ENCODE assay signal across 9 cellular contexts in the genomic region with DNA sequence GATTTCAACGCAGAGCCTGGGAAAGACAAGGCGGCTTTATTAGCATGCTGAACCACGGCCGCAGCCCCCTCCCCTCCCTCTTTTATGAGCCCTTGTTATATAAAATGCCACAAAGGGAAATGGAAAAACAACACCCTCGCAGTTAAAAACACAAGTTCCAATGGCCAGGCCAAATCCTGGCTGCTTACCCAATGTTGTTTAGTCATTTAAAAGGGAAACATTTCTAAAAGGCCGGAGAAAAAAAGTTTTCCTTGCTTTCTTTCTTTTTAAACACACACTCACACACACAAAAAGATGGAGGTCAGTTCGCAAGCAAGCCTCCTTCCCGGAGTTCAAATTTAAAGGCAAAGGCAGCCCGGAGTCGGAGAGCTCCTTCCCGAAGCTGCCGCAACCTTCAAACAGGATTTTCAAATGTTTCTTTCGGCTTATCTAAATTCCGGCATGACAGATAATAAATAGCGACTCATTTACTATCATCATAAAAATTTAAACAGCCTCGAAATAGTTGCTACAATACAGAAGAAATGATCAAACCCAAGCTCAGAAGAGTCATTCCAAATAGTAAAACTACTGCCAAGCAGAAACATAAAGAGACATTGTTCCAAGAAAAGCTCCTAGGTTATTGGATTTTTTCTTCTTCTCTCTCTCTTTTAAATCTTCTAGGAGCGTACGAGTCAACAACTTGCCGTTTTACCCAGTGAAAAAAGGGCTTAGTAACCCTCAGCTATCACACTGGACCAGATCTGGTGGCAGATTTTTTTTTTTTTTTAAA. TPM values are rescaled to one million over a fixed set of nuclear protein-coding genes. Genes with fewer than 3 reads are reported as not detected.
DNase-seq lines count a peak whose midpoint lies in the region; ATAC-seq and TF ChIP-seq lines count a peak whose summit lies in the region.
"Had no signal": no experiment of that assay in that cellular context is flagged by ENCODE, and none has a peak within 500 bp of the region (broad histone marks: within the 10 kb centered on the region; RNA-seq: fewer than 3 reads in every experiment).

No MANE protein-coding gene starts in this region.

- H3K27me3 ChIP-seq in CD4-positive, alpha-beta T cell (ENCODE audit: control insufficient read depth, insufficient read depth, low read length): peaks cover 69% of the 10 kb centered on the region

- no peak overlapping the region for H3K27ac Mint-ChIP-seq in CD4-positive, alpha-beta T cell
- H3K27ac Mint-ChIP-seq in T-helper 17 cell: no peak overlapping the region
- no peak overlapping the region for H3K27ac Mint-ChIP-seq in osteocyte (ENCODE audit: unreplicated experiment)

- POLR2A ChIA-PET in CD4-positive, alpha-beta T cell (lab: Charles Lee): no interaction called here

- H3K4me3 Mint-ChIP-seq in CD4-positive, alpha-beta T cell: peak overlapping the region; percentile 74
- H3K4me3 Mint-ChIP-seq in T-helper 17 cell (peak overlapping the region; percentile 64), osteocyte (ENCODE audit: unreplicated experiment) (peak overlapping the region; percentile 50)

- no peaks in the 10 kb centered on the region for H3K9me3 Mint-ChIP-seq in CD4-positive, alpha-beta T cell
- H3K9me3 Mint-ChIP-seq in osteocyte (ENCODE audit: unreplicated experiment): no peaks in the 10 kb centered on the region

- peaks cover 14% of the 10 kb centered on the region for H3K4me1 Mint-ChIP-seq in CD4-positive, alpha-beta T cell (ENCODE audit: low read depth)
- peaks cover 13% of the 10 kb centered on the region for H3K4me1 Mint-ChIP-seq in T-helper 17 cell
- peaks cover 18% of the 10 kb centered on the region for H3K4me1 Mint-ChIP-seq in osteocyte (ENCODE audit: unreplicated experiment)

- no peak for ATAC-seq in CD4-positive, alpha-beta T cell (ENCODE audit: poor library complexity)
- no peak for ATAC-seq in T-helper 17 cell

- CTCF ChIA-PET in CD4-positive, alpha-beta T cell (lab: Charles Lee): no interaction called here

- no peak overlapping the region for H3K27ac ChIP-seq in CD4-positive, alpha-beta T cell (ENCODE audit: low read depth, low read length)

- intact Hi-C loops in CD4-positive, alpha-beta T cell (cut with DNase I, micrococcal nuclease): no loop called here

- H3K27me3 Mint-ChIP-seq in CD4-positive, alpha-beta T cell: peaks cover 67% of the 10 kb centered on the region
- H3K27me3 Mint-ChIP-seq in T-helper 17 cell: peaks cover 67% of the 10 kb centered on the region
- peaks cover 46% of the 10 kb centered on the region for H3K27me3 Mint-ChIP-seq in osteocyte (ENCODE audit: unreplicated experiment)

- DNase-seq in CD4-positive, alpha-beta T cell: no peak
- DNase-seq in T-helper 17 cell: no peak
- DNase-seq in globus pallidus (ENCODE audit: low spot score): peak; percentile 47
- no peak for DNase-seq in osteocyte (ENCODE audit: extremely low spot score, unreplicated experiment)
- DNase-seq in NCI-H1930 (lab: John Stamatoyannopoulos, UW): no peak
- no peak for DNase-seq in CD1c-positive myeloid dendritic cell (ENCODE audit: extremely low spot score)
- DNase-seq in SW480 (ENCODE audit: low spot score): no peak
- no peak for DNase-seq in HCEC 1CT
- DNase-seq: erythroblast had no signal

- TF ChIP-seq CTCF in CD4-positive, alpha-beta T cell (IDR thresholded peaks at IDR 0.05): no peak
- no peak for TF ChIP-seq CTCF in osteocyte (IDR thresholded peaks at IDR 0.05)

- no peaks in the 10 kb centered on the region for H3K9me3 ChIP-seq in CD4-positive, alpha-beta T cell (ENCODE audit: control insufficient read depth, low read length)
- H3K9me3 ChIP-seq in T-helper 17 cell (ENCODE audit: control insufficient read depth, low read length, poor library complexity, severe bottlenecking): no peaks in the 10 kb centered on the region

- no peaks in the 10 kb centered on the region for H3K36me3 Mint-ChIP-seq in CD4-positive, alpha-beta T cell (ENCODE audit: low read depth)
- H3K36me3 Mint-ChIP-seq in T-helper 17 cell (ENCODE audit: low read depth): peaks cover 8% of the 10 kb centered on the region
- H3K36me3 Mint-ChIP-seq in osteocyte (ENCODE audit: unreplicated experiment): peaks cover 2% of the 10 kb centered on the region

RNA-seq across cellular contexts. Expression of gene PHF21B, which starts 3.5 kb away (rescaled TPM):
- not detected for total RNA-seq in CD4-positive, alpha-beta T cell
- total RNA-seq in T-helper 17 cell (not detected), osteocyte (0.54 TPM in 1 of 2 replicates, not detected in the other)
